In genomic region chr3:197520311-197521276, GRCh38 we compare ENCODE assay signal across 8 cellular contexts. TPM values are rescaled to one million over a fixed set of nuclear protein-coding genes. Genes with fewer than 3 reads are reported as not detected.
DNase-seq lines count a peak whose midpoint lies in the region; ATAC-seq, FAIRE-seq and TF ChIP-seq lines count a peak whose summit lies in the region.

No MANE protein-coding gene starts in this region.

- ATAC-seq in HG02840 (IDR thresholded peaks at IDR 0.05; ENCODE audit: low FRiP score, unreplicated experiment) (no peak), HG02642 (IDR thresholded peaks at IDR 0.05; ENCODE audit: poor library complexity, unreplicated experiment) (no peak)

- H3K9ac ChIP-seq in GM23248 = no peak overlapping the region

- no peaks in the 10 kb centered on the region for H3K9me2 ChIP-seq in GM23248 (ENCODE audit: insufficient read depth)

- H3K4me1 ChIP-seq in neuron (ENCODE audit: insufficient read depth, low read length) (peaks cover 6% of the 10 kb centered on the region), GM23248 (ENCODE audit: insufficient read depth) (peaks cover 15% of the 10 kb centered on the region)

- no peaks in the 10 kb centered on the region for H3F3A ChIP-seq in GM23248 (ENCODE audit: insufficient read depth)

- H3K79me2 ChIP-seq in GM23248 (ENCODE audit: insufficient read depth) = no peaks in the 10 kb centered on the region

- H3K9me3 ChIP-seq in neuron (ENCODE audit: low read length) = no peaks in the 10 kb centered on the region
- H3K9me3 ChIP-seq in GM23248 (ENCODE audit: low read depth) = no peaks in the 10 kb centered on the region

- no peak overlapping the region for H3K4me2 ChIP-seq in GM23248 (ENCODE audit: unreplicated experiment)

- H3K27me3 ChIP-seq in neuron (ENCODE audit: insufficient read depth, low read length) = no peaks in the 10 kb centered on the region
- H3K27me3 ChIP-seq in GM23248 (replicated peaks; ENCODE audit: insufficient read depth) = no peaks in the 10 kb centered on the region; the same call in 1 of the 2 replicates

- in situ Hi-C loops in GM23248 (cut with MboI) = no loop called here

- DNase-seq in D721Med (ENCODE audit: insufficient read length, low spot score) = peak; percentile 80
- peak; percentile 61 for DNase-seq in NCI-H526 treated with DMSO at 0.1 percent for 48 hours (lab: John Stamatoyannopoulos, UW)
- peak; percentile 76 for DNase-seq in epithelial cell of proximal tubule (ENCODE audit: low read depth)
- DNase-seq in GM23248 = no peak
- DNase-seq in mesenteric fat pad (ENCODE audit: low spot score) = no peak

- no peak overlapping the region for H3K27ac ChIP-seq in GM23248

- TF ChIP-seq CTCF in D721Med (IDR thresholded peaks at IDR 0.05; ENCODE audit: insufficient read depth, missing control alignments) = no peak
- no peak for TF ChIP-seq CTCF in epithelial cell of proximal tubule (conservative IDR thresholded peaks at IDR 0.05; ENCODE audit: low read depth, low read length)

- H3K36me3 ChIP-seq in neuron (ENCODE audit: insufficient read depth, low read length) (no peaks in the 10 kb centered on the region), GM23248 (ENCODE audit: low read depth) (no peaks in the 10 kb centered on the region)

- no peaks in the 10 kb centered on the region for H4K20me1 ChIP-seq in GM23248 (ENCODE audit: insufficient read depth)

- H3K4me3 ChIP-seq in epithelial cell of proximal tubule (ENCODE audit: low read depth, low read length) (peak overlapping the region; percentile 45), neuron (ENCODE audit: low read length) (no peak overlapping the region), GM23248 (no peak overlapping the region)

- WGBS in GM23248 (ENCODE audit: low coverage in 1 of 2, low lambda C conversion rate in 2 of 2, missing lambda C conversion rate in 2 of 2), 2 experiments = 91 to 92% methylated on average over 31 of the region's 31 CpGs

- H2AFZ ChIP-seq in neuron (ENCODE audit: low read depth, low read length) = peak overlapping the region; percentile 12
- no peak overlapping the region for H2AFZ ChIP-seq in GM23248

- no peak for FAIRE-seq in D721Med (lab: Jason Lieb, UNC)

RNA-seq across cellular contexts. Expression of gene BDH1, which starts 35.2 kb away (rescaled TPM):
- total RNA-seq in epithelial cell of proximal tubule (7.2 and 20.8 TPM in 2 replicates), mesenteric fat pad (4.6 TPM)
- 0.38 and 3.4 TPM in 2 replicates for total RNA-seq in GM23248 (2014; rRNA removed; shearing (Covaris generic))
- 1.2 and 2.7 TPM in 2 replicates for polyA plus RNA-seq in GM23248 (2016; fragmentation: Nextera tagmentation; extraction: Ambion mirVana)

Comparison
In these comparisons a context has a peak if more than half of its experiments do, and no peak if none do; other contexts are left out.
1. DNase-seq: peak in D721Med (single experiment), NCI-H526 treated with DMSO at 0.1 percent for 48 hours (single experiment) and epithelial cell of proximal tubule (single experiment); none in GM23248 (single experiment) and mesenteric fat pad (single experiment).